Comparison of ENCODE assay signal across 8 cellular contexts in the genomic region with DNA sequence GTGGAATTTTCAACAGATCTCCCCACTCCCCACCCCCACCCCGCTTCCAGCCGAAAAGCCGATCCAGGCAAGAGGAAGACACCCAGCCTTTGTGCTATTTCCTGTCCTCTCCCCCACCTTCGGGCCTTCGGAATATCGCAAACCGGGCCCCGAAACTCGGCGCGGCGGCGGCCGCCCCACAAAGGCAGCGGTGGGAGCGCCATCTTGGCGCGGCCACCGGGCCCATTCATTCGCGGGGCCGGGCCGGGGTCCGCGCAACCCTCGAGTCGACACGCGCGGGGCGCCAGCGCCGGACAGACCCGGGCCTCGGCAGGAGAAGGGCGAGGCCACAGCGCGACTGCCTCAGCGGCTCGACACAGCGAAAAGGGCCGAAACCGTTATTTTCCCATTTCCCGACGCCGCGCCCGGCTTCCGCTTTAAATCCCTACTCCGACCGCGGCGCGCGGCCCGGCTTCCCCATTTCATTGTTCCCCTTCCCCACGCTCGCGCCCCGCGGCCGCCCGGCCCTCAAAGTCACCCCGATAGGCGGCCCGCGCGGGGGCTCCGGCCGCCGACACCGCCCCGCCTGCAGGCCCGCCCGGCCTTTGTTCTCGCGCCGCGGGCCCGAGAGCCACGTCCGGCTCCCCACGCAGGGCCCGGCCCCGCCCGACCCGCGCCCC. TPM values are rescaled to one million over a fixed set of nuclear protein-coding genes. Genes with fewer than 3 reads are reported as not detected.
DNase-seq lines count a peak whose midpoint lies in the region; ATAC-seq, FAIRE-seq and TF ChIP-seq lines count a peak whose summit lies in the region.

No MANE protein-coding gene starts in this region.

- peak overlapping the region; percentile 92 for H3K4me2 ChIP-seq in A549

- no peaks in the 10 kb centered on the region for H3K9me3 ChIP-seq in A549
- no peaks in the 10 kb centered on the region for H3K9me3 ChIP-seq in right atrium auricular region
- H3K9me3 ChIP-seq in sigmoid colon = no peaks in the 10 kb centered on the region

- CTCF ChIA-PET in A549 (lab: Yijun Ruan, JAX) = interaction anchor here (5.2 kb wide), 1 partner anchor 18 kb away, joined by 40 read pairs; no protein-coding TSS in a partner anchor

- POLR2A ChIA-PET in A549 (lab: Yijun Ruan, JAX) = interaction anchor here (0.6 kb wide), 1 partner anchor 17 kb away, joined by 3 read pairs; no protein-coding TSS in a partner anchor

- peaks cover 35% of the 10 kb centered on the region for H3K4me1 ChIP-seq in A549
- peaks cover 0 to 74% of the 10 kb centered on the region in 2 donors for H3K4me1 ChIP-seq in right atrium auricular region
- H3K4me1 ChIP-seq in sigmoid colon = peaks cover 0 to 62% (median 58%) of the 10 kb centered on the region in 4 donors

- no peak for TF ChIP-seq EP300 in A549 (IDR thresholded peaks at IDR 0.05)
- no peak for TF ChIP-seq EP300 in sigmoid colon (IDR thresholded peaks at IDR 0.05)

- 0% methylated on average over 11 of the region's 88 CpGs for WGBS in A549 (ENCODE audit: missing lambda C conversion rate)
- 0 to 1% methylated on average over 88 of the region's 88 CpGs for WGBS in sigmoid colon, 2 donors

- no peak for FAIRE-seq in A549 (lab: Jason Lieb, UNC)

- H3K27me3 ChIP-seq in right atrium auricular region = no peaks in the 10 kb centered on the region
- peaks cover 0 to 8% (median 6%) of the 10 kb centered on the region in 3 donors for H3K27me3 ChIP-seq in sigmoid colon

- H3K27ac ChIP-seq in A549 = peak overlapping the region; percentile 97 to 100
- peak overlapping the region; percentile 95 to 96 for H3K27ac ChIP-seq in right atrium auricular region
- peak overlapping the region; percentile 90 to 100 (median 96) for H3K27ac ChIP-seq in sigmoid colon

- H3K36me3 ChIP-seq in right atrium auricular region = no peaks in the 10 kb centered on the region
- no peaks in the 10 kb centered on the region for H3K36me3 ChIP-seq in sigmoid colon

- intact Hi-C loops in sigmoid colon (cut with DNase I) = loop anchor here (2.0 kb wide), 3 partner anchors 19 to 111 kb away; partner anchors contain the start of gene NADK

- DNase-seq in A549 (ENCODE audit: low read depth in 1 of 2, low spot score in 1 of 2) = peak in 1 of 2 experiments; percentile 46
- peak; percentile 50 for DNase-seq in amniotic epithelial cell (ENCODE audit: low read depth)
- no peak for DNase-seq in right atrium auricular region (ENCODE audit: low spot score)
- no peak for DNase-seq in sigmoid colon
- DNase-seq in KG1 (lab: John Stamatoyannopoulos, UW) = no peak

- TF ChIP-seq POLR2A in A549 (IDR thresholded peaks at IDR 0.05; ENCODE audit: low read length) (no peak), Raji (IDR thresholded peaks at IDR 0.05; ENCODE audit: insufficient read depth, low read depth, low read length) (peak; percentile 39; the same call in 1 of the 2 replicates), sigmoid colon (IDR thresholded peaks at IDR 0.05) (no peak)

- H3K4me3 ChIP-seq in A549 = peak overlapping the region; percentile 89
- peak overlapping the region; percentile 91 for H3K4me3 ChIP-seq in right atrium auricular region
- peak overlapping the region; percentile 83 to 97 (median 95) for H3K4me3 ChIP-seq in sigmoid colon

- ATAC-seq in A549 (peak; percentile 20 to 27; a peak in 5 of 6 replicates), GM18517 (IDR thresholded peaks at IDR 0.05; ENCODE audit: unreplicated experiment) (peak; percentile 33), HG03097 (IDR thresholded peaks at IDR 0.05; ENCODE audit: low FRiP score, unreplicated experiment) (peak; percentile 39)

- no peak for TF ChIP-seq RAD21 in A549 (conservative IDR thresholded peaks at IDR 0.05 in 1 of 2, IDR thresholded peaks at IDR 0.05 in 1 of 2)

- TF ChIP-seq CTCF in A549 (IDR thresholded peaks at IDR 0.05) (no peak), right atrium auricular region (IDR thresholded peaks at IDR 0.05) (peak in 1 of 2 donors; percentile 18), sigmoid colon (IDR thresholded peaks at IDR 0.05) (no peak)

TF ChIP-seq in A549, 52 proteins besides CTCF, POLR2A, EP300 and RAD21:
- TF ChIP-seq ELK1 (IDR thresholded peaks at IDR 0.05; ENCODE audit: low read depth, low read length) = no peak
- TF ChIP-seq ZNF302 (CRISPR knock-in tag; IDR thresholded peaks at IDR 0.05) = no peak
- TF ChIP-seq HOXB5 (CRISPR knock-in tag; IDR thresholded peaks at IDR 0.05) = no peak
- TF ChIP-seq RFX5 (IDR thresholded peaks at IDR 0.05) = no peak
- TF ChIP-seq RCOR1 (IDR thresholded peaks at IDR 0.05; ENCODE audit: low read depth, low read length) = no peak
- TF ChIP-seq, protein P1, sequence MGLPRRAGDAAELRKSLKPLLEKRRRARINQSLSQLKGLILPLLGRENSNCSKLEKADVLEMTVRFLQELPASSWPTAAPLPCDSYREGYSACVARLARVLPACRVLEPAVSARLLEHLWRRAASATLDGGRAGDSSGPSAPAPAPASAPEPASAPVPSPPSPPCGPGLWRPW (IDR thresholded peaks at IDR 0.05) = no peak
- no peak for TF ChIP-seq TP53 (CRISPR knock-in tag; IDR thresholded peaks at IDR 0.05)
- TF ChIP-seq EHMT2 (IDR thresholded peaks at IDR 0.05; ENCODE audit: low read depth) = no peak
- no peak for TF ChIP-seq CEBPB (IDR thresholded peaks at IDR 0.05)
- TF ChIP-seq FOXS1 (CRISPR knock-in tag; IDR thresholded peaks at IDR 0.05) = no peak

RNA-seq across cellular contexts. Expression of gene GNB1, which starts 0.9 kb away (rescaled TPM):
- polyA plus RNA-seq in A549 (2011; rRNA removed) = 270 and 294 TPM in 2 replicates
- polyA plus RNA-seq in A549 (2012; cell fraction: cytosol; rRNA removed) = 247 and 286 TPM in 2 replicates
- 176 and 181 TPM in 2 replicates for polyA plus RNA-seq in A549 (2012; cell fraction: nucleus; rRNA removed)
- 158 to 160 TPM (median 159 TPM) in 3 replicates for polyA plus RNA-seq in A549 (2017; fragmentation: RNase III; extraction: RNeasy Plus Mini Kit Qiagen cat#74134 plus additional on column Dnase treatment)
- polyA minus RNA-seq in A549 (2011; rRNA and poly(A)+ RNA removed) = 380 and 522 TPM in 2 replicates
- 10 to 100 TPM; 69.9 to 91.6 TPM for total RNA-seq in right atrium auricular region
- total RNA-seq in sigmoid colon = 100 to 1,000 TPM; 119 to 157 (median 145) TPM
- polyA plus RNA-seq in sigmoid colon = 100 to 1,000 TPM; 163 to 197 (median 193) TPM

RNA-seq across cellular contexts. Expression of gene CALML6, which starts 25.1 kb away (rescaled TPM):
- polyA plus RNA-seq in A549 (2011; rRNA removed) (0.29 and 0.49 TPM in 2 replicates), A549 (2017; fragmentation: RNase III; extraction: RNeasy Plus Mini Kit Qiagen cat#74134 plus additional on column Dnase treatment) (0.35 to 0.55 TPM (median 0.49 TPM) in 3 replicates), sigmoid colon (under 1 TPM in 1 of 3 donors, not detected in 2; 0.36 TPM)
- 0.08 and 0.12 TPM in 2 replicates for polyA plus RNA-seq in A549 (2012; cell fraction: cytosol; rRNA removed)
- polyA plus RNA-seq in A549 (2012; cell fraction: nucleus; rRNA removed) = 2.3 and 2.7 TPM in 2 replicates
- polyA minus RNA-seq in A549 (2011; rRNA and poly(A)+ RNA removed) = not detected in 2 replicates
- total RNA-seq in right atrium auricular region (not detected), sigmoid colon (under 1 TPM in 1 of 4 donors, not detected in 3; 0.36 TPM)

RNA-seq across cellular contexts. Expression of gene TMEM52, which starts 29.1 kb away (rescaled TPM):
- polyA plus RNA-seq in A549 (2011; rRNA removed) (0.41 and 0.52 TPM in 2 replicates), A549 (2017; fragmentation: RNase III; extraction: RNeasy Plus Mini Kit Qiagen cat#74134 plus additional on column Dnase treatment) (0.36 to 0.38 TPM (median 0.37 TPM) in 3 replicates), sigmoid colon (1 to 10 TPM; 1.2 to 5.5 (median 2.1) TPM)
- 1.5 and 2.1 TPM in 2 replicates for polyA plus RNA-seq in A549 (2012; cell fraction: cytosol; rRNA removed)
- 2.4 and 3.5 TPM in 2 replicates for polyA plus RNA-seq in A549 (2012; cell fraction: nucleus; rRNA removed)
- polyA minus RNA-seq in A549 (2011; rRNA and poly(A)+ RNA removed) = 0.54 TPM in 1 of 2 replicates, not detected in the other
- total RNA-seq in right atrium auricular region (1 to 10 TPM in 1 of 2 donors, under 1 TPM in 1; 0.51 to 1.8 TPM), sigmoid colon (1 to 10 TPM in 2 of 4 donors, not detected in 2; 1.1 to 3.5 TPM)
